ENCODE assay signal across 8 cellular contexts in the genomic region with DNA sequence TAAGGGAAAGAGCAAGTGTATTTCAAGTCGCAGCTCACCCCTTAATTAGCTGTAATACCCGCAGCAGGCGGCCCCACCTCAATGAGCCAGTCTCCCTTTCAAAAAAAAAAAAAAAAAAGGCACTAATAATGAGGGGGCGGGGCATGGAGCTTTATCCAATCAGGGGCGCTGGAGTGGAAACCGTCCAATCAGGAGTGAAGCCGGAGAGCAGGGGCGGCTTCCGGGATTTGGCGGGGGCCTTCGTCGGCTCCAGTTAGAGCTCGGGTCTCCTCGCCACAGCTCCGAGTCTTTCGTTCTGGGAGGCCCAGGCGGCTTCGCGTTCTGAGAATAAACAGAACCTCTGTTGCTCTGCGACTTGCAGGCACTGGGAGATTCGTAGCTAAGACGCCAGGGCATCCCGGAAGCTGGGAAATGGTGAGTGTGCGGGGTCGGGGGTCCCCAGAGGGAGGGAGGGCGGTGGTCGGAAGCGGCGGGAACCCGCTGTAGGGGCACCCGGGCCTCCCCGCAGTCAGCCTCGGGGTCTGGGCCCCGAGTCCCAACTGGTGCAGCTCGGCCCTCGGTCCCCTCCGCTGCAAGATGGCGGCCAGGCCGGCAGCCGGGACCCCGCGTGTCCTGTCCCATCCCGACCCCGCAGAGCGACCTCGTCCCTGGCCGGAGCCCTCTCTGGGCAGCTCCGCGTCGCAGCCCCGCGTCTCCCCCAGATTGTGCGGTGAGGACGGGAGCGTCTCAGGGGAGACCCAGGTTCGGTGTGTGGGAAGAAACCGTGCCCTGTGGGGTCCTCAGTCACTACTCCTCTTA.
DNase-seq lines count a peak whose midpoint lies in the region; ATAC-seq and TF ChIP-seq lines count a peak whose summit lies in the region.

A gene (plus strand): TSS at position 252 of the 798 bp plus-strand sequence. CDS start 160 bp downstream, at position 412.

- H3K27ac ChIP-seq in cingulate gyrus (ENCODE audit: low read depth, low read length) = peak within 1 kb of the TSS; percentile 75

- TF ChIP-seq CTCF in AG09319 (IDR thresholded peaks at IDR 0.05; ENCODE audit: low read depth, low read length) = no peak

- peak; percentile 79 for DNase-seq in AG09319 (ENCODE audit: extremely low read depth, low read depth)
- DNase-seq in NCI-H510A treated with DMSO at 0.1 percent for 48 hours (lab: John Stamatoyannopoulos, UW) = peak; percentile 82
- DNase-seq in activated CD4-positive, alpha-beta T cell treated with anti-CD3 and anti-CD28 coated beads for 48 hours = peak; percentile 96
- DNase-seq in left kidney (ENCODE audit: low read depth, low spot score) = peak; percentile 98
- DNase-seq in stimulated activated CD4-positive, alpha-beta T cell treated with anti-CD3 and anti-CD28 coated beads, Interleukin-2, amount 100 ng/mL, for 24 hours = peak; percentile 89 to 93

- ATAC-seq in GM19025 (IDR thresholded peaks at IDR 0.05; ENCODE audit: low read depth, unreplicated experiment) = peak; percentile 36
- ATAC-seq in HG03342 (IDR thresholded peaks at IDR 0.05; ENCODE audit: unreplicated experiment) = peak; percentile 41

Comparison
In these comparisons a context has a peak if more than half of its experiments do, and no peak if none do; other contexts are left out.
1. Peak in every context shown above with its lines: DNase-seq, ATAC-seq and H3K27ac ChIP-seq.